In genomic region chr17:72602517-72603345, GRCh38 we compare ENCODE assay signal across 10 cellular contexts.
A peak's percentile ranks its signal among the peaks of the same experiment; 100 is the strongest.
DNase-seq lines count a peak whose midpoint lies in the region; ATAC-seq and TF ChIP-seq lines count a peak whose summit lies in the region.
"Had no signal": no experiment of that assay in that cellular context is flagged by ENCODE, and none has a peak within 500 bp of the region (broad histone marks: within the 10 kb centered on the region; RNA-seq: fewer than 3 reads in every experiment).

No MANE protein-coding gene starts in this region.

- DNase-seq in AG09309 (ENCODE audit: low read depth) (no peak), HCEC 1CT (peak; percentile 77), SHP77 (lab: John Stamatoyannopoulos, UW) (peak; percentile 49 to 54), endothelial cell (ENCODE audit: low spot score) (no peak), psoas muscle (no peak), cerebellar nuclear complex (lab: John Stamatoyannopoulos, UW) (no peak)
- DNase-seq: activated naive CD8-positive, alpha-beta T cell treated with anti-CD3 and anti-CD28 coated beads, Interleukin-2, amount 10 ng/mL, durations not matched to agents 7 days and 5 days; NCI-H1048 had no signal

- H3K9ac ChIP-seq in iPS-15b (ENCODE audit: low read depth, low read length): no peak overlapping the region

- H3K27ac Mint-ChIP-seq in endothelial cell (ENCODE audit: unreplicated experiment): no peak overlapping the region
- H3K27ac Mint-ChIP-seq: activated naive CD8-positive, alpha-beta T cell treated with anti-CD3 and anti-CD28 coated beads, Interleukin-2, amount 10 ng/mL, durations not matched to agents 7 days and 5 days had no signal

- H3K27ac ChIP-seq in psoas muscle: no peak overlapping the region

- H3K4me3 ChIP-seq in AG09309 (ENCODE audit: control insufficient read depth, low read depth, low read length) (no peak overlapping the region), iPS-15b (ENCODE audit: low read depth, low read length) (peak overlapping the region; percentile 16), psoas muscle (no peak overlapping the region)

- ATAC-seq in psoas muscle (no peak), HG03139 (IDR thresholded peaks at IDR 0.05; ENCODE audit: unreplicated experiment) (no peak)

- WGBS in psoas muscle, 3 donors: 48 to 57% (median 48%) methylated on average over 11 of the region's 11 CpGs

- TF ChIP-seq CTCF in AG09309 (IDR thresholded peaks at IDR 0.05; ENCODE audit: control insufficient read depth, insufficient read depth, low read depth, low read length, missing control alignments) (peak; percentile 42), endothelial cell (IDR thresholded peaks at IDR 0.05; ENCODE audit: unreplicated experiment) (no peak), psoas muscle (IDR thresholded peaks at IDR 0.05) (no peak)

- H3K4me3 Mint-ChIP-seq in endothelial cell (ENCODE audit: unreplicated experiment): no peak overlapping the region
- H3K4me3 Mint-ChIP-seq: activated naive CD8-positive, alpha-beta T cell treated with anti-CD3 and anti-CD28 coated beads, Interleukin-2, amount 10 ng/mL, durations not matched to agents 7 days and 5 days had no signal

- no peaks in the 10 kb centered on the region for H3K9me3 ChIP-seq in iPS-15b (ENCODE audit: control insufficient read depth, insufficient read depth, low read length)
- no peaks in the 10 kb centered on the region for H3K9me3 ChIP-seq in psoas muscle

- H3K4me1 ChIP-seq in iPS-15b (ENCODE audit: control insufficient read depth, insufficient read depth, low read length) (peaks cover 12% of the 10 kb centered on the region), psoas muscle (no peaks in the 10 kb centered on the region)

- peaks cover 4% of the 10 kb centered on the region for H3K27me3 Mint-ChIP-seq in endothelial cell (ENCODE audit: unreplicated experiment)

- H3K9me3 Mint-ChIP-seq in endothelial cell (ENCODE audit: unreplicated experiment): no peaks in the 10 kb centered on the region

- H3K4me1 Mint-ChIP-seq in endothelial cell (ENCODE audit: unreplicated experiment): no peaks in the 10 kb centered on the region
- H3K4me1 Mint-ChIP-seq: activated naive CD8-positive, alpha-beta T cell treated with anti-CD3 and anti-CD28 coated beads, Interleukin-2, amount 10 ng/mL, durations not matched to agents 7 days and 5 days had no signal

- no peaks in the 10 kb centered on the region for H3K36me3 Mint-ChIP-seq in endothelial cell (ENCODE audit: low read depth, unreplicated experiment)
- H3K36me3 Mint-ChIP-seq: activated naive CD8-positive, alpha-beta T cell treated with anti-CD3 and anti-CD28 coated beads, Interleukin-2, amount 10 ng/mL, durations not matched to agents 7 days and 5 days had no signal

- H3K27me3 ChIP-seq in iPS-15b (ENCODE audit: control insufficient read depth, insufficient read depth, low read length): no peaks in the 10 kb centered on the region
- H3K27me3 ChIP-seq in psoas muscle (ENCODE audit: insufficient read depth in 3 of 3, low read length in 2 of 3): peaks cover 0 to 31% (median 0%) of the 10 kb centered on the region in 3 donors

- intact Hi-C loops in psoas muscle (cut with DNase I): no loop called here

- H3K36me3 ChIP-seq in iPS-15b (ENCODE audit: control insufficient read depth, insufficient read depth, low read length): no peaks in the 10 kb centered on the region
- H3K36me3 ChIP-seq in psoas muscle (ENCODE audit: insufficient read depth in 1 of 2, low read depth in 1 of 2): no peaks in the 10 kb centered on the region

Comparison
In these comparisons a context has a peak if more than half of its experiments do, and no peak if none do; other contexts are left out.
1. DNase-seq: peak in HCEC 1CT (single experiment) and SHP77 (2 of 2); none in AG09309 (single experiment), endothelial cell (single experiment), psoas muscle (0 of 2) and cerebellar nuclear complex (0 of 2).